8 cellular contexts compared by ENCODE assay signal in genomic region chr5:102296229-102296817, GRCh38. TPM values are rescaled to one million over a fixed set of nuclear protein-coding genes. Genes with fewer than 3 reads are reported as not detected.
DNase-seq lines count a peak whose midpoint lies in the region; ATAC-seq and TF ChIP-seq lines count a peak whose summit lies in the region.

TSS of gene SLCO4C1 (minus strand) at chr5:102296284. CDS start at chr5:102296262, 22 bp downstream.

- no peaks in the 10 kb centered on the region for H3K9me3 ChIP-seq in esophagus squamous epithelium

- H3K27me3 ChIP-seq in BJ (ENCODE audit: control insufficient read depth, insufficient read depth, low read length) = no peaks in the 10 kb centered on the region
- H3K27me3 ChIP-seq in esophagus squamous epithelium = peaks cover 0 to 21% (median 0%) of the 10 kb centered on the region in 4 donors

- CTCF ChIA-PET in BJ (lab: Yijun Ruan, JAX) = no interaction called here

- H3K36me3 ChIP-seq in BJ (ENCODE audit: control insufficient read depth, insufficient read depth, low read length) = no peaks in the 10 kb centered on the region
- H3K36me3 ChIP-seq in esophagus squamous epithelium = no peaks in the 10 kb centered on the region

- H3K9me3 Mint-ChIP-seq in naive B cell = no peaks in the 10 kb centered on the region

- H3K4me1 Mint-ChIP-seq in naive B cell = peaks cover 15 to 24% (median 18%) of the 10 kb centered on the region in 3 donors

- intact Hi-C loops in esophagus squamous epithelium (cut with DNase I) = no loop called here

- POLR2A ChIA-PET in BJ (lab: Charles Lee) = no interaction called here

- no peak within 1 kb of the TSS for H3K27ac ChIP-seq in esophagus squamous epithelium

- H3K4me3 ChIP-seq in BJ (ENCODE audit: low read depth, low read length) = peak within 1 kb of the TSS; percentile 22
- peak within 1 kb of the TSS; percentile 3 to 65 (median 41) for H3K4me3 ChIP-seq in esophagus squamous epithelium

- H3K36me3 Mint-ChIP-seq in naive B cell = no peaks in the 10 kb centered on the region

- DNase-seq in BJ (ENCODE audit: low read depth) (no peak), GM19240 (ENCODE audit: insufficient read length, low spot score) (peak; percentile 16), NCI-H82 (lab: John Stamatoyannopoulos, UW) (peak; percentile 82), activated T-cell treated with anti-CD3 and anti-CD28 coated beads for 48 hours (ENCODE audit: low read depth) (peak; percentile 68), esophagus squamous epithelium (lab: John Stamatoyannopoulos, UW) (no peak), naive B cell (peak; percentile 60)
- DNase-seq in stimulated activated CD8-positive, alpha-beta memory T cell treated with anti-CD3 and anti-CD28 coated beads, Interleukin-7, amount 100 ng/mL, for 1 hour (ENCODE audit: low read depth in 2 of 2) = peak; percentile 31 to 53

- 0 out of 2 replicates have a peak, but pooled peaks have one; percentile 25 for TF ChIP-seq CTCF in BJ (IDR thresholded peaks at IDR 0.05; ENCODE audit: insufficient read depth, low read depth, low read length)
- TF ChIP-seq CTCF in esophagus squamous epithelium (IDR thresholded peaks at IDR 0.05) = peak in 4 of 6 experiments; percentile 15 to 22 (median 16)

- peak; percentile 98 for ATAC-seq in HG03442 (IDR thresholded peaks at IDR 0.05; ENCODE audit: unreplicated experiment)
- ATAC-seq in naive B cell (ENCODE audit: low read depth in 2 of 2) = peak; percentile 90 to 91

- no peak for TF ChIP-seq POLR2A in esophagus squamous epithelium (IDR thresholded peaks at IDR 0.05)

- peaks cover 0 to 19% (median 0%) of the 10 kb centered on the region in 3 donors for H3K4me1 ChIP-seq in esophagus squamous epithelium

- peaks cover 0 to 8% (median 5%) of the 10 kb centered on the region in 3 donors for H3K27me3 Mint-ChIP-seq in naive B cell

- peak within 1 kb of the TSS; percentile 81 to 94 (median 90) for H3K4me3 Mint-ChIP-seq in naive B cell

- WGBS in esophagus squamous epithelium, 2 donors = 2 to 7% methylated on average over 2 to 11 of the region's 38 CpGs

- H3K27ac Mint-ChIP-seq in naive B cell = peak within 1 kb of the TSS in 5 of 6 donors; percentile 23 to 80 (median 66)

RNA-seq across cellular contexts. Expression of gene SLCO4C1, which starts in this region (rescaled TPM):
- not detected in 2 replicates for polyA plus RNA-seq in BJ (2011; rRNA removed)
- polyA minus RNA-seq in BJ (2011; rRNA and poly(A)+ RNA removed) = not detected in 2 replicates
- total RNA-seq in esophagus squamous epithelium = under 1 TPM in 1 of 4 donors, not detected in 3; 0.19 TPM
- polyA plus RNA-seq in naive B cell (ENCODE audit: low read depth in 6 of 6) = under 1 TPM in 5 of 6 donors, not detected in 1; 0.05 to 0.42 (median 0.35) TPM

Comparison
In these comparisons a context has a peak if more than half of its experiments do, and no peak if none do; other contexts are left out.
1. Peak in DNase-seq and ATAC-seq in naive B cell; RNA of the gene not detected or under 1 TPM.
2. DNase-seq: peak in GM19240 (single experiment), NCI-H82 (single experiment), activated T-cell treated with anti-CD3 and anti-CD28 coated beads for 48 hours (single experiment) and stimulated activated CD8-positive, alpha-beta memory T cell treated with anti-CD3 and anti-CD28 coated beads, Interleukin-7, amount 100 ng/mL, for 1 hour (2 of 2); none in BJ (single experiment) and esophagus squamous epithelium (single experiment).